ENCODE assay signal across 2 cellular contexts in genomic region chr6:111558690-111559192, GRCh38.
TF ChIP-seq lines count a peak whose summit lies in the region.

No MANE protein-coding gene starts in this region.

TF ChIP-seq in liver, 16 proteins besides CTCF, POLR2A, EP300 and RAD21 (continued from another document):
- TF ChIP-seq REST (IDR thresholded peaks at IDR 0.05) (no peak), GABPA (IDR thresholded peaks at IDR 0.05 in 1 of 2, conservative IDR thresholded peaks at IDR 0.05 in 1 of 2) (no peak), TAF1 (conservative IDR thresholded peaks at IDR 0.05) (no peak), RXRA (IDR thresholded peaks at IDR 0.05) (no peak), FOXA2 (IDR thresholded peaks at IDR 0.05) (no peak), FOXA1 (IDR thresholded peaks at IDR 0.05) (no peak), ATF3 (IDR thresholded peaks at IDR 0.05) (no peak), JUND (IDR thresholded peaks at IDR 0.05) (no peak), YY1 (IDR thresholded peaks at IDR 0.05) (no peak)

TF ChIP-seq in GM23338, 12 proteins besides CTCF, POLR2A, EP300 and RAD21 (continued from another document):
- TF ChIP-seq ETS1 (IDR thresholded peaks at IDR 0.05), result no peak
- no peak for TF ChIP-seq ZNF462 (CRISPR knock-in tag; IDR thresholded peaks at IDR 0.05)
- TF ChIP-seq CREB1 (CRISPR knock-in tag; IDR thresholded peaks at IDR 0.05; ENCODE audit: low read depth), result no peak
- TF ChIP-seq POLR2AphosphoS5 (IDR thresholded peaks at IDR 0.05; ENCODE audit: low read depth), result no peak
TF ChIP-seq in GM23338: peak in this region for 0.
